ENCODE assay signal across 22 cellular contexts in the genomic region with DNA sequence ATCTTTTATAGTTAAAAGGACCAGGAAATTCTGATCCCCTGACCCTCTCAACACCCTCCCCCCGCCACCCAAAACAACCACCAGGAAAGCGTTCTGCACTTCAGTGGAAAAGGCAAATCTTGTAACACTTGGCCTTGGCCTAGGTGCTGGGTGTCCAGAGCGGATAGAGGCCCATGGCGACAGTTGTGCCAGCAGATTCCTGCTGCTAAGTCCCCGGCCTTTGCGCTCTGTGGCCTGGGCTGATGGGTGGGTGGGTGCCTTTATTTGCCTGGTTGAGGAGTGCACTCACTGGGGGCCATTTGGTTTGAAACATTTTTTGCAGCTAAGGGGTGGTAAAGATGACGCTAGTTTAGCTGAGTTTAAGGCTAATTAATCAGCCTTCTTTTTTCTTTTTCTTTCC.
DNase-seq lines count a peak whose midpoint lies in the region; ATAC-seq and TF ChIP-seq lines count a peak whose summit lies in the region.
"Had no signal": no experiment of that assay in that cellular context is flagged by ENCODE, and none has a peak within 500 bp of the region (broad histone marks: within the 10 kb centered on the region; RNA-seq: fewer than 3 reads in every experiment).

No MANE protein-coding gene starts in this region.

- H2AFZ ChIP-seq in HCT116 (ENCODE audit: low read depth, low read length, poor library complexity, severe bottlenecking) (no peak overlapping the region), hepatocyte (no peak overlapping the region)

- H3K36me3 Mint-ChIP-seq in activated T-helper 1 cell treated with anti-CD3 and anti-CD28 coated beads, Interleukin-12 subunit alpha, Interleukin-12 subunit beta, Interleukin-2, Interleukin-4 antibody, amounts not matched to agents 30 ng/mL and 10 ng/mL and 1 ng/mL, durations not matched to agents 14 hours and 24 hours and 36 hours (ENCODE audit: low read depth) = peaks cover 4% of the 10 kb centered on the region
- H3K36me3 Mint-ChIP-seq: IgD-negative memory B cell, T-cell had no signal

- WGBS in hepatocyte (ENCODE audit: low lambda C conversion rate, missing lambda C conversion rate) = 95% methylated on average over 7 of the region's 7 CpGs
- 45 to 51% methylated on average over 7 of the region's 7 CpGs for WGBS in testis, 2 donors

- TF ChIP-seq POLR2A in HCT116 (IDR thresholded peaks at IDR 0.05; ENCODE audit: borderline replicate concordance, extremely low read depth, insufficient read depth, insufficient read length) (no peak), testis (IDR thresholded peaks at IDR 0.05) (no peak)

- peak overlapping the region; percentile 58; the same call in 1 of the 2 replicates for H3K9ac ChIP-seq in HCT116 (ENCODE audit: low read length)
- H3K9ac ChIP-seq in stomach smooth muscle (ENCODE audit: low read length in 2 of 2) = no peak overlapping the region

- H3K27me3 ChIP-seq in HCT116 (ENCODE audit: insufficient read depth, low read length) (no peaks in the 10 kb centered on the region), hepatocyte (no peaks in the 10 kb centered on the region), stomach smooth muscle (ENCODE audit: control insufficient read depth in 1 of 2, insufficient read depth in 2 of 2, low read length in 2 of 2) (no peaks in the 10 kb centered on the region), testis (no peaks in the 10 kb centered on the region)
- H3K27me3 ChIP-seq: cardiac muscle cell, left lung had no signal

- H3K4me2 ChIP-seq in HCT116 (ENCODE audit: low read length) (peak overlapping the region; percentile 72; the same call in 1 of the 2 replicates), hepatocyte (peak overlapping the region; percentile 24)

- peak overlapping the region; percentile 74 for H3K4me3 Mint-ChIP-seq in activated T-helper 1 cell treated with anti-CD3 and anti-CD28 coated beads, Interleukin-12 subunit alpha, Interleukin-12 subunit beta, Interleukin-2, Interleukin-4 antibody, amounts not matched to agents 30 ng/mL and 10 ng/mL and 1 ng/mL, durations not matched to agents 14 hours and 24 hours and 36 hours
- H3K4me3 Mint-ChIP-seq: activated naive CD8-positive, alpha-beta T cell treated with anti-CD3 and anti-CD28 coated beads for 36 hours; IgD-negative memory B cell; WTC11 had no signal

- H3K9me3 ChIP-seq in HCT116 (ENCODE audit: control insufficient read depth in 1 of 2, insufficient read depth in 1 of 2, low read depth in 1 of 2, low read length in 2 of 2) (peaks cover 0 to 6% of the 10 kb centered on the region in 2 experiments; a peak in 1 of 4 replicates), hepatocyte (ENCODE audit: low read depth) (no peaks in the 10 kb centered on the region), stomach smooth muscle (ENCODE audit: control insufficient read depth in 2 of 2, low read length in 2 of 2) (no peaks in the 10 kb centered on the region), testis (no peaks in the 10 kb centered on the region)
- H3K9me3 ChIP-seq: HAP-1, left lung, neutrophil had no signal

- POLR2A ChIA-PET in HCT116 (lab: Charles Lee) = interaction anchor here (0.7 to 7.2 kb wide), 17 partner anchors 9 to 129 kb away, joined by 3 to 77 read pairs (median 5); no protein-coding TSS in a partner anchor

- no peak for DNase-seq in HCT116 (ENCODE audit: low read depth, low spot score)
- no peak for DNase-seq in activated T-helper 1 cell treated with anti-CD3 and anti-CD28 coated beads, Interleukin-12 subunit alpha, Interleukin-12 subunit beta, Interleukin-2, Interleukin-4 antibody, amounts not matched to agents 30 ng/mL and 10 ng/mL and 1 ng/mL, durations not matched to agents 14 hours and 24 hours and 36 hours (ENCODE audit: low spot score)
- DNase-seq in hepatocyte (ENCODE audit: low spot score) = no peak
- DNase-seq in COLO829 (ENCODE audit: low spot score) = no peak
- no peak for DNase-seq in testis
- DNase-seq: anterior cingulate cortex, glutamatergic neuron, left lung, mesendoderm, NCI-H446, NCI-H774 had no signal

- CTCF ChIA-PET in HCT116 (lab: Charles Lee) = interaction anchor here (1.0 to 2.0 kb wide), 3 partner anchors 12 to 160 kb away, joined by 4 to 7 read pairs (median 5); no protein-coding TSS in a partner anchor

- TF ChIP-seq CTCF in HCT116 (IDR thresholded peaks at IDR 0.05 in 2 of 3, conservative IDR thresholded peaks at IDR 0.05 in 1 of 3; ENCODE audit: borderline replicate concordance in 1 of 3, insufficient read depth in 1 of 3, low read depth in 2 of 3, low read length in 2 of 3) (no peak), hepatocyte (IDR thresholded peaks at IDR 0.05; ENCODE audit: poor library complexity) (no peak), testis (IDR thresholded peaks at IDR 0.05) (no peak)

- no TSS peak for BruUV-seq in HCT116 (replicated peaks; lab: Mats Ljungman, UMichigan)

- H3K4me3 ChIP-seq in HCT116 (replicated peaks in 1 of 2; ENCODE audit: low read depth in 1 of 2, low read length in 2 of 2) = no peak overlapping the region
- H3K4me3 ChIP-seq in hepatocyte = no peak overlapping the region
- no peak overlapping the region for H3K4me3 ChIP-seq in stomach smooth muscle (ENCODE audit: low read length in 2 of 2)
- peak overlapping the region in 1 of 2 donors; percentile 10 for H3K4me3 ChIP-seq in testis
- H3K4me3 ChIP-seq: cardiac muscle cell, coronary artery, HAP-1, left lung had no signal

- H3K9me2 ChIP-seq in HCT116 (ENCODE audit: insufficient read depth) (no peaks in the 10 kb centered on the region), hepatocyte (replicated peaks; ENCODE audit: insufficient read depth) (no peaks in the 10 kb centered on the region)

- H3K4me1 Mint-ChIP-seq in activated T-helper 1 cell treated with anti-CD3 and anti-CD28 coated beads, Interleukin-12 subunit alpha, Interleukin-12 subunit beta, Interleukin-2, Interleukin-4 antibody, amounts not matched to agents 30 ng/mL and 10 ng/mL and 1 ng/mL, durations not matched to agents 14 hours and 24 hours and 36 hours (ENCODE audit: low read depth) = peaks cover 44% of the 10 kb centered on the region

- H3K4me1 ChIP-seq in HCT116 (ENCODE audit: control insufficient read depth in 1 of 2, insufficient read depth in 2 of 2, low read length in 2 of 2) (peaks cover 34 to 38% of the 10 kb centered on the region in 2 experiments), hepatocyte (ENCODE audit: insufficient read depth) (peaks cover 4% of the 10 kb centered on the region), stomach smooth muscle (ENCODE audit: control insufficient read depth, insufficient read depth, low read length) (peaks cover 18% of the 10 kb centered on the region), testis (no peaks in the 10 kb centered on the region)

- H3K36me3 ChIP-seq in HCT116 (ENCODE audit: control insufficient read depth in 1 of 2, insufficient read depth in 2 of 2, low read length in 2 of 2) (no peaks in the 10 kb centered on the region), hepatocyte (replicated peaks; ENCODE audit: insufficient read depth, low read depth) (no peaks in the 10 kb centered on the region), stomach smooth muscle (ENCODE audit: control insufficient read depth in 2 of 2, insufficient read depth in 2 of 2, low read length in 2 of 2) (no peaks in the 10 kb centered on the region), testis (ENCODE audit: low read depth, missing control alignments) (no peaks in the 10 kb centered on the region)
- H3K36me3 ChIP-seq: cardiac muscle cell, HAP-1, left lung, neutrophil had no signal

- intact Hi-C loops in HCT116 (cut with micrococcal nuclease) (no loop called here), testis (cut with DNase I; ENCODE audit: low total_unique reads) (no loop called here)
- intact Hi-C loops in activated T-helper 1 cell treated with anti-CD3 and anti-CD28 coated beads, Interleukin-12 subunit alpha, Interleukin-12 subunit beta, Interleukin-2, Interleukin-4 antibody, amounts not matched to agents 30 ng/mL and 10 ng/mL and 1 ng/mL, durations not matched to agents 14 hours and 24 hours and 36 hours (cut with micrococcal nuclease) = loop anchor here (1.0 kb wide), 3 partner anchors 28 to 128 kb away; a partner anchor contains a TSS

- peaks cover 23% of the 10 kb centered on the region for H3K27me3 Mint-ChIP-seq in activated T-helper 1 cell treated with anti-CD3 and anti-CD28 coated beads, Interleukin-12 subunit alpha, Interleukin-12 subunit beta, Interleukin-2, Interleukin-4 antibody, amounts not matched to agents 30 ng/mL and 10 ng/mL and 1 ng/mL, durations not matched to agents 14 hours and 24 hours and 36 hours (ENCODE audit: insufficient read depth)

- TF ChIP-seq RAD21 in HCT116 (IDR thresholded peaks at IDR 0.05; ENCODE audit: low read depth) = no peak

- RAD21 ChIA-PET in HCT116 (lab: Charles Lee; ENCODE audit: low non-redundant PET in 1 of 2, low total read pairs in 2 of 2, uncharacterized antibody in 2 of 2, unreplicated experiment in 2 of 2) = interaction anchor here (1.1 to 1.3 kb wide), 2 partner anchors 16 to 33 kb away, joined by 3 read pairs; no protein-coding TSS in a partner anchor

- H3K27ac ChIP-seq in HCT116 (ENCODE audit: low read depth, low read length) = peak overlapping the region; percentile 85
- peak overlapping the region; percentile 76 for H3K27ac ChIP-seq in hepatocyte
- peak overlapping the region; percentile 58 for H3K27ac ChIP-seq in stomach smooth muscle (ENCODE audit: low read length)
- no peak overlapping the region for H3K27ac ChIP-seq in testis
- H3K27ac ChIP-seq: cardiac muscle cell, coronary artery, left lung, neutrophil had no signal

- no peaks in the 10 kb centered on the region for H4K20me1 ChIP-seq in HCT116 (ENCODE audit: insufficient read depth)
- no peaks in the 10 kb centered on the region for H4K20me1 ChIP-seq in hepatocyte (ENCODE audit: insufficient read depth, poor library complexity, severe bottlenecking)

- H3K79me2 ChIP-seq in HCT116 (ENCODE audit: insufficient read depth, low read length) (no peaks in the 10 kb centered on the region), hepatocyte (no peaks in the 10 kb centered on the region)

- ATAC-seq in HCT116 (no peak), GM18868 (IDR thresholded peaks at IDR 0.05; ENCODE audit: unreplicated experiment) (no peak)
- ATAC-seq: WTC11 had no signal

- peaks cover 12% of the 10 kb centered on the region for H3K9me3 Mint-ChIP-seq in activated T-helper 1 cell treated with anti-CD3 and anti-CD28 coated beads, Interleukin-12 subunit alpha, Interleukin-12 subunit beta, Interleukin-2, Interleukin-4 antibody, amounts not matched to agents 30 ng/mL and 10 ng/mL and 1 ng/mL, durations not matched to agents 14 hours and 24 hours and 36 hours
- H3K9me3 Mint-ChIP-seq: activated CD4-positive, alpha-beta T cell treated with anti-CD3 and anti-CD28 coated beads, Interleukin-2, amount 10 ng/mL, durations not matched to agents 24 days and 14 days had no signal

- H3K27ac Mint-ChIP-seq in activated T-helper 1 cell treated with anti-CD3 and anti-CD28 coated beads, Interleukin-12 subunit alpha, Interleukin-12 subunit beta, Interleukin-2, Interleukin-4 antibody, amounts not matched to agents 30 ng/mL and 10 ng/mL and 1 ng/mL, durations not matched to agents 14 hours and 24 hours and 36 hours = no peak overlapping the region
- H3K27ac Mint-ChIP-seq: WTC11 had no signal

TF ChIP-seq in HCT116, 20 proteins besides CTCF, POLR2A, EP300 and RAD21 (continues in another document):
- TF ChIP-seq ZFX (IDR thresholded peaks at IDR 0.05) = 0 out of 2 replicates have a peak, but pooled peaks have one; percentile 16

Comparison
In these comparisons a context has a peak if more than half of its experiments do, and no peak if none do; other contexts are left out.
1. H3K27ac ChIP-seq: peak in HCT116 (single experiment), hepatocyte (single experiment) and stomach smooth muscle (single experiment); none in testis (0 of 2).